ENCODE assay signal across 15 cellular contexts in genomic region chr4:156280726-156281125, GRCh38.
DNase-seq lines count a peak whose midpoint lies in the region; ATAC-seq and TF ChIP-seq lines count a peak whose summit lies in the region.
"Had no signal": no experiment of that assay in that cellular context is flagged by ENCODE, and none has a peak within 500 bp of the region (broad histone marks: within the 10 kb centered on the region; RNA-seq: fewer than 3 reads in every experiment).

No MANE protein-coding gene starts in this region.

- H3K27ac Mint-ChIP-seq in HFFc6 = no peak overlapping the region
- H3K27ac Mint-ChIP-seq: CD8-positive, alpha-beta T cell; H9 had no signal

- H3K27ac ChIP-seq in fibroblast of lung (ENCODE audit: insufficient read depth, low read length) (no peak overlapping the region), osteoblast (ENCODE audit: low read depth, low read length) (no peak overlapping the region)
- H3K27ac ChIP-seq: C4-2B, HL-60 had no signal

- TF ChIP-seq CTCF in HFFc6 (IDR thresholded peaks at IDR 0.05) (no peak), fibroblast of lung (conservative IDR thresholded peaks at IDR 0.05 in 1 of 2, IDR thresholded peaks at IDR 0.05 in 1 of 2; ENCODE audit: low read depth in 1 of 2, low read length in 2 of 2) (no peak), osteoblast (IDR thresholded peaks at IDR 0.05; ENCODE audit: extremely low read depth, low read depth, low read length) (no peak)

- no peak overlapping the region for H3K9ac ChIP-seq in fibroblast of lung (ENCODE audit: insufficient read depth, low read length)

- peak overlapping the region; percentile 11; the same call in 1 of the 2 replicates for H3K4me3 Mint-ChIP-seq in HFFc6
- H3K4me3 Mint-ChIP-seq: CD8-positive, alpha-beta T cell; H9 had no signal

- no peaks in the 10 kb centered on the region for H3K79me2 ChIP-seq in fibroblast of lung (ENCODE audit: control insufficient read depth, insufficient read depth, low read length)
- no peaks in the 10 kb centered on the region for H3K79me2 ChIP-seq in osteoblast (ENCODE audit: insufficient read depth, low read length)

- H3K9me3 ChIP-seq in fibroblast of lung (ENCODE audit: control insufficient read depth, insufficient read depth, low read depth, low read length) (no peaks in the 10 kb centered on the region), osteoblast (ENCODE audit: low read depth, low read length) (no peaks in the 10 kb centered on the region)
- H3K9me3 ChIP-seq: BE2C, Caco-2 had no signal

- peaks cover 2% of the 10 kb centered on the region; the same call in 1 of the 2 replicates for H3K27me3 Mint-ChIP-seq in HFFc6 (ENCODE audit: insufficient read depth)

- H3K4me1 ChIP-seq in fibroblast of lung (ENCODE audit: control insufficient read depth, extremely low read depth, insufficient read depth, low read length) (no peaks in the 10 kb centered on the region), osteoblast (ENCODE audit: insufficient read depth, low read length) (no peaks in the 10 kb centered on the region)
- H3K4me1 ChIP-seq: BE2C, Caco-2 had no signal

- no peaks in the 10 kb centered on the region for H3K9me3 Mint-ChIP-seq in HFFc6

- H3K4me2 ChIP-seq in fibroblast of lung (ENCODE audit: extremely low read depth, insufficient read depth, low read length) (no peak overlapping the region), osteoblast (ENCODE audit: insufficient read depth, low read length) (no peak overlapping the region)

- no peak for ATAC-seq in HG03457 (IDR thresholded peaks at IDR 0.05; ENCODE audit: unreplicated experiment)
- no peak for ATAC-seq in HG03108 (IDR thresholded peaks at IDR 0.05; ENCODE audit: unreplicated experiment)
- ATAC-seq: CD8-positive, alpha-beta T cell had no signal

- H3K4me1 Mint-ChIP-seq in HFFc6 (ENCODE audit: low read depth) = peaks cover 10% of the 10 kb centered on the region
- H3K4me1 Mint-ChIP-seq: H9 had no signal

- peak overlapping the region; percentile 11 for H2AFZ ChIP-seq in fibroblast of lung (ENCODE audit: low read length)
- H2AFZ ChIP-seq in osteoblast (ENCODE audit: low read length) = peak overlapping the region; percentile 66

- DNase-seq in AG20443 (ENCODE audit: low spot score) (peak; percentile 8), HFFc6 (no peak), fibroblast of lung (ENCODE audit: low read depth in 2 of 2) (no peak), osteoblast (ENCODE audit: insufficient read length, low spot score, missing footprints) (no peak), cerebellum (ENCODE audit: low spot score) (no peak), NCI-H2081 treated with DMSO at 0.1 percent for 48 hours (lab: John Stamatoyannopoulos, UW) (no peak)
- DNase-seq: ACHN; BE2C; Caco-2; CD8-positive, alpha-beta T cell; H9 had no signal

- H3K36me3 ChIP-seq in fibroblast of lung (ENCODE audit: control insufficient read depth, insufficient read depth, low read length) (no peaks in the 10 kb centered on the region), osteoblast (ENCODE audit: insufficient read depth, low read length) (no peaks in the 10 kb centered on the region)
- H3K36me3 ChIP-seq: BE2C had no signal

- H3K27me3 ChIP-seq in fibroblast of lung (ENCODE audit: control insufficient read depth, insufficient read depth, low read length) (no peaks in the 10 kb centered on the region), osteoblast (ENCODE audit: insufficient read depth, low read length) (no peaks in the 10 kb centered on the region)
- H3K27me3 ChIP-seq: BE2C had no signal

- H4K20me1 ChIP-seq in fibroblast of lung (ENCODE audit: control insufficient read depth, extremely low read depth, insufficient read depth, low read length) (no peaks in the 10 kb centered on the region), osteoblast (ENCODE audit: insufficient read depth, low read length) (no peaks in the 10 kb centered on the region)

- no peak overlapping the region for H3K4me3 ChIP-seq in fibroblast of lung (replicated peaks in 1 of 4; ENCODE audit: control extremely low read depth in 1 of 4, insufficient read depth in 1 of 4, low read depth in 3 of 4, low read length in 4 of 4)
- H3K4me3 ChIP-seq in osteoblast (ENCODE audit: insufficient read depth, low read length) = no peak overlapping the region

- no peaks in the 10 kb centered on the region for H3K36me3 Mint-ChIP-seq in HFFc6 (ENCODE audit: low read depth)
- H3K36me3 Mint-ChIP-seq: CD8-positive, alpha-beta T cell had no signal
